In genomic region chr5:176574297-176574591, GRCh38 we compare ENCODE assay signal across 12 cellular contexts. TPM values are rescaled to one million over a fixed set of nuclear protein-coding genes. Genes with fewer than 3 reads are reported as not detected.
DNase-seq lines count a peak whose midpoint lies in the region; ATAC-seq and TF ChIP-seq lines count a peak whose summit lies in the region.
"Had no signal": no experiment of that assay in that cellular context is flagged by ENCODE, and none has a peak within 500 bp of the region (broad histone marks: within the 10 kb centered on the region; RNA-seq: fewer than 3 reads in every experiment).

No MANE protein-coding gene starts in this region.

- H3K36me3 ChIP-seq in HCT116 (ENCODE audit: control insufficient read depth in 1 of 2, insufficient read depth in 2 of 2, low read length in 2 of 2) (no peaks in the 10 kb centered on the region), OCI-LY7 (ENCODE audit: insufficient read depth, low read length) (no peaks in the 10 kb centered on the region), neural cell (ENCODE audit: insufficient read depth, low read length) (no peaks in the 10 kb centered on the region)
- H3K36me3 ChIP-seq: transverse colon had no signal

- H3K4me3 ChIP-seq in HCT116 (replicated peaks in 1 of 2; ENCODE audit: low read depth in 1 of 2, low read length in 2 of 2) (no peak overlapping the region), OCI-LY7 (ENCODE audit: low read depth, low read length, poor library complexity, severe bottlenecking) (no peak overlapping the region), neural cell (ENCODE audit: low read length) (no peak overlapping the region)
- H3K4me3 ChIP-seq: coronary artery, transverse colon had no signal

- H2AFZ ChIP-seq in HCT116 (ENCODE audit: low read depth, low read length, poor library complexity, severe bottlenecking) = no peak overlapping the region
- H2AFZ ChIP-seq in OCI-LY7 (ENCODE audit: low read length) = no peak overlapping the region
- H2AFZ ChIP-seq in neural cell (ENCODE audit: low read depth, low read length) = no peak overlapping the region

- TF ChIP-seq CTCF in HCT116 (IDR thresholded peaks at IDR 0.05 in 2 of 3, conservative IDR thresholded peaks at IDR 0.05 in 1 of 3; ENCODE audit: borderline replicate concordance in 1 of 3, insufficient read depth in 1 of 3, low read depth in 2 of 3, low read length in 2 of 3) (peak in 1 of 3 experiments; percentile 2; a peak in 1 of 6 replicates), OCI-LY7 (conservative IDR thresholded peaks at IDR 0.05; ENCODE audit: low read length) (peak; percentile 62; the same call in 1 of the 2 replicates), neural cell (IDR thresholded peaks at IDR 0.05; ENCODE audit: poor library complexity, severe bottlenecking) (no peak)

- CTCF ChIA-PET in HCT116 (lab: Charles Lee) (interaction anchor here (1.0 to 1.5 kb wide), 4 partner anchors 11 to 844 kb away, joined by 3 to 4 read pairs (median 3); no protein-coding TSS in a partner anchor), OCI-LY7 (lab: Charles Lee; ENCODE audit: unreplicated experiment) (no interaction called here)

- POLR2A ChIA-PET in HCT116 (lab: Charles Lee) = no interaction called here
- POLR2A ChIA-PET in OCI-LY7 (lab: Charles Lee) = no interaction called here

- H4K20me1 ChIP-seq in HCT116 (ENCODE audit: insufficient read depth) (no peaks in the 10 kb centered on the region), OCI-LY7 (ENCODE audit: insufficient read depth, low read length) (no peaks in the 10 kb centered on the region), neural cell (ENCODE audit: insufficient read depth) (no peaks in the 10 kb centered on the region)

- H3K27ac ChIP-seq in HCT116 (ENCODE audit: low read depth, low read length) = no peak overlapping the region
- H3K27ac ChIP-seq in OCI-LY7 (ENCODE audit: low read depth, low read length, poor library complexity, severe bottlenecking) = no peak overlapping the region
- H3K27ac ChIP-seq in neural cell (ENCODE audit: low read length) = no peak overlapping the region
- H3K27ac ChIP-seq: coronary artery, HL-60, transverse colon had no signal

- BruUV-seq in HCT116 (replicated peaks; lab: Mats Ljungman, UMichigan) (no TSS peak), OCI-LY7 (replicated peaks; lab: Mats Ljungman, UMichigan) (no TSS peak)

- no peaks in the 10 kb centered on the region for H3K9me2 ChIP-seq in HCT116 (ENCODE audit: insufficient read depth)
- H3K9me2 ChIP-seq in OCI-LY7 (ENCODE audit: insufficient read depth, low read length) = no peaks in the 10 kb centered on the region
- no peaks in the 10 kb centered on the region for H3K9me2 ChIP-seq in neural cell (ENCODE audit: insufficient read depth, low read length)

- no peak overlapping the region for H3K9ac ChIP-seq in HCT116 (ENCODE audit: low read length)
- H3K9ac ChIP-seq in neural cell (ENCODE audit: low read length) = no peak overlapping the region

- H3K4me1 ChIP-seq in HCT116 (ENCODE audit: control insufficient read depth in 1 of 2, insufficient read depth in 2 of 2, low read length in 2 of 2) = peaks cover 0 to 18% of the 10 kb centered on the region in 2 experiments; a peak in 2 of 4 replicates
- H3K4me1 ChIP-seq in OCI-LY7 (ENCODE audit: insufficient read depth, low read length, poor library complexity, severe bottlenecking) = peaks cover 4% of the 10 kb centered on the region
- H3K4me1 ChIP-seq: transverse colon had no signal

- H3K9me3 ChIP-seq in HCT116 (ENCODE audit: control insufficient read depth in 1 of 2, insufficient read depth in 1 of 2, low read depth in 1 of 2, low read length in 2 of 2) = no peaks in the 10 kb centered on the region
- H3K9me3 ChIP-seq in OCI-LY7 (ENCODE audit: low read length) = no peaks in the 10 kb centered on the region
- no peaks in the 10 kb centered on the region for H3K9me3 ChIP-seq in neural cell (ENCODE audit: low read length)
- H3K9me3 ChIP-seq: transverse colon had no signal

- RAD21 ChIA-PET in HCT116 (lab: Charles Lee; ENCODE audit: low non-redundant PET in 1 of 2, low total read pairs in 2 of 2, uncharacterized antibody in 2 of 2, unreplicated experiment in 2 of 2) = no interaction called here

- no peak for TF ChIP-seq POLR2A in HCT116 (IDR thresholded peaks at IDR 0.05; ENCODE audit: borderline replicate concordance, extremely low read depth, insufficient read depth, insufficient read length)

- intact Hi-C loops in HCT116 (cut with micrococcal nuclease) = loop anchor here (1.0 kb wide), 1 partner anchor 45 kb away; no protein-coding TSS in a partner anchor
- intact Hi-C loops in OCI-LY7 (cut with micrococcal nuclease; ENCODE audit: unreplicated experiment) = loop anchor here (1.0 to 10.0 kb wide), 3 partner anchors 45 to 849 kb away; partner anchors contain the start of gene TSPAN17

- no peak for TF ChIP-seq RAD21 in HCT116 (IDR thresholded peaks at IDR 0.05; ENCODE audit: low read depth)
- no peak for TF ChIP-seq RAD21 in neural cell (conservative IDR thresholded peaks at IDR 0.05)

- DNase-seq in HCT116 (ENCODE audit: low read depth, low spot score) (no peak), OCI-LY7 (ENCODE audit: low spot score) (no peak), Kasumi-1 (lab: John Stamatoyannopoulos, UW) (no peak), NCI-H146 treated with DMSO at 0.1 percent for 48 hours (lab: John Stamatoyannopoulos, UW; ENCODE audit: unreplicated experiment) (no peak)
- no peak for DNase-seq in activated CD4-positive, alpha-beta T cell treated with anti-CD3 and anti-CD28 coated beads, Interleukin-2, amount 50 U/mL, for 1 hour

- TF ChIP-seq EP300 in neural cell (conservative IDR thresholded peaks at IDR 0.05; ENCODE audit: poor library complexity, severe bottlenecking) = no peak

- no peaks in the 10 kb centered on the region for H3K27me3 ChIP-seq in HCT116 (ENCODE audit: insufficient read depth, low read length)
- H3K27me3 ChIP-seq in neural cell (ENCODE audit: insufficient read depth, low read depth, low read length) = no peaks in the 10 kb centered on the region

- peak overlapping the region; percentile 29; the same call in 1 of the 2 replicates for H3K4me2 ChIP-seq in HCT116 (ENCODE audit: low read length)
- H3K4me2 ChIP-seq in OCI-LY7 (ENCODE audit: low read length) = no peak overlapping the region
- no peak overlapping the region for H3K4me2 ChIP-seq in neural cell (ENCODE audit: low read length)

- H3K79me2 ChIP-seq in HCT116 (ENCODE audit: insufficient read depth, low read length) (no peaks in the 10 kb centered on the region), OCI-LY7 (ENCODE audit: insufficient read depth, low read depth, low read length) (no peaks in the 10 kb centered on the region), neural cell (replicated peaks; ENCODE audit: insufficient read depth, low read length) (no peaks in the 10 kb centered on the region)

- ATAC-seq in HCT116 = no peak

- no peaks in the 10 kb centered on the region for H3F3A ChIP-seq in neural cell (ENCODE audit: insufficient read depth, low read length, poor library complexity, severe bottlenecking)

TF ChIP-seq in HCT116, 20 proteins besides CTCF, POLR2A, EP300 and RAD21:
- TF ChIP-seq ELF1 (IDR thresholded peaks at IDR 0.05; ENCODE audit: borderline replicate concordance, low read depth) (no peak), POLR2AphosphoS5 (IDR thresholded peaks at IDR 0.05; ENCODE audit: low read depth, low read length) (no peak), EZH2 (IDR thresholded peaks at IDR 0.05) (no peak), MAX (IDR thresholded peaks at IDR 0.05) (no peak), CBX3 (IDR thresholded peaks at IDR 0.05; ENCODE audit: low read depth) (no peak), ZNF274 (IDR thresholded peaks at IDR 0.05; ENCODE audit: low read depth, low read length) (no peak)
TF ChIP-seq in HCT116: peak in this region for 0.

TF ChIP-seq in neural cell, 6 proteins besides CTCF, POLR2A, EP300 and RAD21 (continues in another document):
- TF ChIP-seq POLR2AphosphoS5 (IDR thresholded peaks at IDR 0.05) (no peak), SMC3 (conservative IDR thresholded peaks at IDR 0.05; ENCODE audit: poor library complexity) (peak; percentile 40), TAF1 (IDR thresholded peaks at IDR 0.05; ENCODE audit: low read depth) (no peak)

RNA-seq across cellular contexts. Expression of gene CDHR2, which starts 25.1 kb away (rescaled TPM):
- 0.10 TPM for total RNA-seq in HCT116 (2021; ENCODE audit: unreplicated experiment)
- 0.32 and 0.48 TPM in 2 replicates for polyA plus RNA-seq in HCT116 (2012)
- total RNA-seq in OCI-LY7 (2014; rRNA removed; shearing (Covaris generic)) = 0.25 and 0.33 TPM in 2 replicates
- total RNA-seq in OCI-LY7 (2022) = 2.8 and 3.8 TPM in 2 replicates
- polyA plus RNA-seq in neural cell = 0.38 and 1.0 TPM in 2 replicates
- 0.49 and 0.93 TPM in 2 replicates for polyA minus RNA-seq in neural cell
- total RNA-seq: fibroblast of villous mesenchyme, H4 had no signal
- polyA plus RNA-seq: right cardiac atrium had no signal

RNA-seq across cellular contexts. Expression of gene GPRIN1, which starts 35.7 kb away (rescaled TPM):
- 14.2 TPM for total RNA-seq in HCT116 (2021; ENCODE audit: unreplicated experiment)
- 6.1 and 7.6 TPM in 2 replicates for polyA plus RNA-seq in HCT116 (2012)
- 3.8 and 4.9 TPM in 2 replicates for total RNA-seq in OCI-LY7 (2014; rRNA removed; shearing (Covaris generic))
- 4.5 and 5.3 TPM in 2 replicates for total RNA-seq in OCI-LY7 (2022)
- 32.3 and 42.8 TPM in 2 replicates for polyA plus RNA-seq in neural cell
- 87.6 and 94.2 TPM in 2 replicates for polyA minus RNA-seq in neural cell

RNA-seq across cellular contexts. Expression of gene RNF44, which starts 37.0 kb away (rescaled TPM):
- total RNA-seq in HCT116 (2021; ENCODE audit: unreplicated experiment) (58.4 TPM), OCI-LY7 (2022) (164 and 207 TPM in 2 replicates)
- polyA plus RNA-seq in HCT116 (2012) = 37.5 and 46.6 TPM in 2 replicates
- total RNA-seq in OCI-LY7 (2014; rRNA removed; shearing (Covaris generic)) = 47.4 and 61.2 TPM in 2 replicates
- polyA plus RNA-seq in neural cell = 22.2 and 27.0 TPM in 2 replicates
- polyA minus RNA-seq in neural cell = 25.1 and 33.0 TPM in 2 replicates

RNA-seq across cellular contexts. Expression of gene SNCB, which starts 56.1 kb away (rescaled TPM):
- not detected for total RNA-seq in HCT116 (2021; ENCODE audit: unreplicated experiment)
- polyA plus RNA-seq in HCT116 (2012) = not detected in 2 replicates
- total RNA-seq in OCI-LY7 (2014; rRNA removed; shearing (Covaris generic)) = 0.50 and 0.70 TPM in 2 replicates
- 3.5 TPM in 2 replicates for total RNA-seq in OCI-LY7 (2022)
- polyA plus RNA-seq in neural cell = 10.1 and 12.5 TPM in 2 replicates
- 7.3 and 8.1 TPM in 2 replicates for polyA minus RNA-seq in neural cell
- total RNA-seq: fibroblast of villous mesenchyme, transverse colon had no signal

RNA-seq across cellular contexts. Expression of gene EIF4E1B, which starts 56.2 kb away (rescaled TPM):
- total RNA-seq in HCT116 (2021; ENCODE audit: unreplicated experiment) (0.07 TPM), OCI-LY7 (2022) (2.4 and 2.9 TPM in 2 replicates)
- 0.17 and 0.22 TPM in 2 replicates for polyA plus RNA-seq in HCT116 (2012)
- total RNA-seq in OCI-LY7 (2014; rRNA removed; shearing (Covaris generic)) = 0.16 and 0.64 TPM in 2 replicates
- polyA plus RNA-seq in neural cell = 0.82 TPM in 1 of 2 replicates, not detected in the other
- polyA minus RNA-seq in neural cell = 1.5 TPM in 1 of 2 replicates, not detected in the other
- total RNA-seq: fibroblast of villous mesenchyme, H4, right cardiac atrium, transverse colon had no signal
- polyA plus RNA-seq: right cardiac atrium had no signal
